In the genomic region with DNA sequence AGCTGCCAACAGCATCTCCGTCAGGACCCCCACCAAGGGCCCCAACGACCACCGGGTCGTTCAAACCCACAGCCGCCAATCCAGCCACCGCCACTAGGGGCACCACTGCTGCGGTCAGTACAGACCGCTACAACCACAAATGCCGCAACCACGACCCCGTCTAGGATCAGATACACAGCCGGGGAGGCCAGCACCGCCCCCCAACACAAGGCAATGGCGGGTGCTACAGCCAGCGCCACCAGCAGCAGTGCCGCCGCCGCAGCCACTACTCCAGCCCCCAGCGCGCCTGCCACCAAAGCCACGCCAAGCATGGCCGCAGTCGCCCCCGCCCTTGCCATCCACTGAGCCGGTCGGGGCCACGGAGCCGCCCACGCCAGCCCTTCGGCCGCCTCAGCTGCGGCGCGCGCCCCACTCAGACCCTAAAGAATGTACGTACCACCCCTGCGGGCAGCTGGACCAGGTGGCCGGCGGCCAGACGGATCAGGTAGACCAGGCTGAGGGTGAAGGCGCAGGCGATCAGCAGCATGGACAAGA, we compare ENCODE assay signal across 8 cellular contexts. TPM values are rescaled to one million over a fixed set of nuclear protein-coding genes. Genes with fewer than 3 reads are reported as not detected.
A peak's percentile ranks its signal among the peaks of the same experiment; 100 is the strongest.
DNase-seq lines count a peak whose midpoint lies in the region; ATAC-seq and TF ChIP-seq lines count a peak whose summit lies in the region.

No MANE protein-coding gene starts in this region.

- peak overlapping the region; percentile 94 to 98 for H3K23ac ChIP-seq in mesenchymal stem cell (ENCODE audit: low read length in 2 of 2)

- H3K9me3 Mint-ChIP-seq in effector memory CD8-positive, alpha-beta T cell: no peaks in the 10 kb centered on the region

- H3K4me2 ChIP-seq in mesenchymal stem cell (ENCODE audit: low read length, poor library complexity, severe bottlenecking): peak overlapping the region; percentile 74

- H3K18ac ChIP-seq in mesenchymal stem cell (ENCODE audit: low read depth in 1 of 2, low read length in 2 of 2): peak overlapping the region; percentile 92 to 99

- H2AK5ac ChIP-seq in mesenchymal stem cell (ENCODE audit: low read length, severe bottlenecking): no peak overlapping the region

- peak overlapping the region; percentile 96 to 99 for H3K27ac Mint-ChIP-seq in effector memory CD8-positive, alpha-beta T cell

- H3K4me1 Mint-ChIP-seq in effector memory CD8-positive, alpha-beta T cell (ENCODE audit: low read depth in 2 of 2): peaks cover 11 to 19% of the 10 kb centered on the region in 2 donors

- H3K27me3 Mint-ChIP-seq in effector memory CD8-positive, alpha-beta T cell: no peaks in the 10 kb centered on the region

- peaks cover 24% of the 10 kb centered on the region for H3K36me3 Mint-ChIP-seq in effector memory CD8-positive, alpha-beta T cell (ENCODE audit: insufficient read depth)

- peak overlapping the region; percentile 97 for H2BK15ac ChIP-seq in mesenchymal stem cell (ENCODE audit: low read depth, poor library complexity, severe bottlenecking)

- ATAC-seq in GM18870 (IDR thresholded peaks at IDR 0.05; ENCODE audit: unreplicated experiment) (peak; percentile 26), HG03175 (IDR thresholded peaks at IDR 0.05; ENCODE audit: unreplicated experiment) (peak; percentile 30)
- peak; percentile 52 for ATAC-seq in effector memory CD8-positive, alpha-beta T cell (replicated peaks)

- H3K9ac ChIP-seq in mesenchymal stem cell (ENCODE audit: low read length): peak overlapping the region; percentile 98

- WGBS in mesenchymal stem cell: under 1% methylated on average over 42 of the region's 42 CpGs

- no peak overlapping the region for H2BK5ac ChIP-seq in mesenchymal stem cell (ENCODE audit: low read depth, low read length, poor library complexity, severe bottlenecking)

- H3K9me3 ChIP-seq in mesenchymal stem cell (ENCODE audit: control insufficient read depth, low read length): no peaks in the 10 kb centered on the region

- H2BK12ac ChIP-seq in mesenchymal stem cell (ENCODE audit: low read length in 2 of 2): peak overlapping the region in 1 of 2 experiments; percentile 99

- H2BK120ac ChIP-seq in mesenchymal stem cell (ENCODE audit: low read depth, low read length): peak overlapping the region; percentile 95

- no peaks in the 10 kb centered on the region for H3K79me1 ChIP-seq in mesenchymal stem cell (replicated peaks; ENCODE audit: low read length, poor library complexity, severe bottlenecking)

- H4K8ac ChIP-seq in mesenchymal stem cell (ENCODE audit: low read length): peak overlapping the region; percentile 81

- TF ChIP-seq CTCF in AG10803 (conservative IDR thresholded peaks at IDR 0.05; ENCODE audit: low read length): peak; percentile 72

- H3K4me3 ChIP-seq in AG10803 (ENCODE audit: low read length) (peak overlapping the region; percentile 88), mesenchymal stem cell (ENCODE audit: insufficient read depth in 1 of 2, low read depth in 1 of 2, low read length in 2 of 2) (peak overlapping the region; percentile 94 to 95)

- DNase-seq in AG10803 (ENCODE audit: low read depth) (peak; percentile 38), NCI-H524 treated with DMSO at 0.1 percent for 48 hours (lab: John Stamatoyannopoulos, UW) (peak; percentile 38), mesenchymal stem cell (peak; percentile 78)
- DNase-seq in activated CD8-positive, alpha-beta memory T cell treated with anti-CD3 and anti-CD28 coated beads for 4 hours (ENCODE audit: low read depth in 2 of 2): peak; percentile 28 to 41
- DNase-seq in effector memory CD8-positive, alpha-beta T cell: peak; percentile 58 to 65 (median 63)
- peak; percentile 44 for DNase-seq in stimulated activated CD8-positive, alpha-beta memory T cell treated with anti-CD3 and anti-CD28 coated beads, Interleukin-15, amount 100 ng/mL, for 1 hour (ENCODE audit: low read depth)

- peaks cover 0 to 28% of the 10 kb centered on the region in 2 experiments for H3K36me3 ChIP-seq in mesenchymal stem cell (ENCODE audit: control insufficient read depth in 1 of 2, insufficient read depth in 2 of 2, low read depth in 1 of 2, low read length in 2 of 2)

- H2AFZ ChIP-seq in mesenchymal stem cell (ENCODE audit: low read depth, low read length): peak overlapping the region; percentile 75

- H3K27ac ChIP-seq in mesenchymal stem cell (ENCODE audit: low read length, poor library complexity, severe bottlenecking): peak overlapping the region; percentile 97

- H3K4ac ChIP-seq in mesenchymal stem cell (ENCODE audit: low read depth in 1 of 2, low read length in 2 of 2): peak overlapping the region; percentile 85 to 99

- no peaks in the 10 kb centered on the region for H3K4me1 ChIP-seq in mesenchymal stem cell (ENCODE audit: control insufficient read depth, insufficient read depth, low read depth, low read length)

- peak overlapping the region; percentile 90 to 98 for H3K4me3 Mint-ChIP-seq in effector memory CD8-positive, alpha-beta T cell

- peak overlapping the region in 1 of 2 experiments; percentile 99 for H3K14ac ChIP-seq in mesenchymal stem cell (ENCODE audit: low read length in 2 of 2)

- H3K27me3 ChIP-seq in mesenchymal stem cell (ENCODE audit: control insufficient read depth in 1 of 2, insufficient read depth in 1 of 2, low read length in 2 of 2): no peaks in the 10 kb centered on the region

- peak overlapping the region; percentile 98 for H4K91ac ChIP-seq in mesenchymal stem cell (ENCODE audit: low read length)

RNA-seq across cellular contexts. Expression of a gene that starts 0.5 kb away (rescaled TPM):
- polyA plus RNA-seq in mesenchymal stem cell (2013, experiment 1 of 2): 147 TPM
- 149 TPM for polyA plus RNA-seq in mesenchymal stem cell (2013, experiment 2 of 2)

RNA-seq across cellular contexts. Expression of a gene that starts 45.1 kb away (rescaled TPM):
- 0.03 TPM for polyA plus RNA-seq in mesenchymal stem cell (2013, experiment 1 of 2)
- polyA plus RNA-seq in mesenchymal stem cell (2013, experiment 2 of 2): not detected

Comparison
In these comparisons a context has a peak if more than half of its experiments do, and no peak if none do; other contexts are left out.
1. Peak in every context shown above with its lines: DNase-seq, ATAC-seq, H3K4me3 ChIP-seq and H3K27ac ChIP-seq.